In the genomic region with DNA sequence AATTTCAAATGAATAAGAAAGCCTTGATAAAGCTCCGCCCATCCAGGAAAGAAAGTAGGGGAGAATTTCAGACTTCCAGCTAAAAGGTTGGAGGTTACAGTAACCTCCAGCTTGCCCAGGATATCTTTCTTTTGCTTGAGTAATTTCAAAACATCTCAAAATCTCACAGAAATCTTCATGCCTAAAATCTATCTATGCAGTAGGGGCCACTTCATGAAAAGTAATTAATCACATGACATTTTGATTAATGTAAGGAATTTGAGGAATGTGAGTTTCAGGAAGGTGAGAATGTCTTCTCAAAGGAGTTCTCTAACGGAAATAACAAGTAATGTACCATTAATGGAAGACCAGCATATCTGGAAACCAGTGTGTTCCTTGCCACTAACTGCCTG, we compare ENCODE assay signal across 20 cellular contexts. TPM values are rescaled to one million over a fixed set of nuclear protein-coding genes. Genes with fewer than 3 reads are reported as not detected.
A peak's percentile ranks its signal among the peaks of the same experiment; 100 is the strongest.
DNase-seq lines count a peak whose midpoint lies in the region; ATAC-seq, FAIRE-seq and TF ChIP-seq lines count a peak whose summit lies in the region.
"Had no signal": no experiment of that assay in that cellular context is flagged by ENCODE, and none has a peak within 500 bp of the region (broad histone marks: within the 10 kb centered on the region; RNA-seq: fewer than 3 reads in every experiment).

No MANE protein-coding gene starts in this region.

- ATAC-seq in HepG2 (no peak), right lobe of liver (no peak), HG03097 (IDR thresholded peaks at IDR 0.05; ENCODE audit: low FRiP score, unreplicated experiment) (no peak), left lobe of liver (no peak)
- ATAC-seq: activated CD8-positive, alpha-beta T cell treated with anti-CD3 and anti-CD28 coated beads, Interleukin-2, amount 10 ng/mL, durations not matched to agents 7 days and 5 days had no signal

- DNase-seq in HepG2 (ENCODE audit: low spot score), result no peak
- DNase-seq in right lobe of liver, result no peak
- peak; percentile 33 for DNase-seq in endothelial cell of umbilical vein (ENCODE audit: low read depth, low spot score)
- no peak for DNase-seq in D341Med (ENCODE audit: low spot score)
- DNase-seq in DMS114 treated with DMSO at 0.1 percent for 48 hours (lab: John Stamatoyannopoulos, UW; ENCODE audit: unreplicated experiment), result no peak
- no peak for DNase-seq in left lobe of liver (ENCODE audit: low spot score)
- DNase-seq: activated CD4-positive, alpha-beta T cell treated with anti-CD3 and anti-CD28 coated beads for 1 hour; activated CD8-positive, alpha-beta T cell treated with anti-CD3 and anti-CD28 coated beads, Interleukin-2, amount 10 ng/mL, durations not matched to agents 7 days and 5 days; activated gamma-delta T cell treated with Interleukin-2 at 50 U/mL for 16 hours; activated T-cell treated with anti-CD3 and anti-CD28 coated beads, Interleukin-2, amount 50 U/mL, for 1 hour; MV-4-11; NCI-H1694 treated with DMSO at 0.1 percent for 48 hours had no signal

- BruUV-seq in HepG2 (replicated peaks; lab: Mats Ljungman, UMichigan) (no TSS peak), endothelial cell of umbilical vein (replicated peaks; lab: Mats Ljungman, UMichigan) (no TSS peak)

- TF ChIP-seq EP300 in HepG2 (IDR thresholded peaks at IDR 0.05; ENCODE audit: low read depth in 2 of 2, low read length in 2 of 2) (no peak), HepG2 (CRISPR knock-in tag; IDR thresholded peaks at IDR 0.05; ENCODE audit: borderline replicate concordance) (no peak)

- H3K27ac ChIP-seq in HepG2 (ENCODE audit: extremely low read length, insufficient read depth, low read length) (no peak overlapping the region), right lobe of liver (no peak overlapping the region), endothelial cell of umbilical vein (ENCODE audit: insufficient read depth, low read depth, low read length) (peak overlapping the region; percentile 48)
- H3K27ac ChIP-seq: brain microvascular endothelial cell, colonic mucosa, GM23248, KMS-11, upper lobe of left lung had no signal

- no peaks in the 10 kb centered on the region for H3K36me3 ChIP-seq in HepG2 (replicated peaks in 1 of 2; ENCODE audit: control insufficient read depth in 1 of 2, insufficient read depth in 2 of 2, low read length in 2 of 2)
- no peaks in the 10 kb centered on the region for H3K36me3 ChIP-seq in right lobe of liver
- no peaks in the 10 kb centered on the region for H3K36me3 ChIP-seq in endothelial cell of umbilical vein (ENCODE audit: control insufficient read depth in 2 of 2, extremely low read depth in 1 of 2, insufficient read depth in 2 of 2, low read length in 2 of 2)
- H3K36me3 ChIP-seq: brain microvascular endothelial cell, colonic mucosa, upper lobe of left lung had no signal

- no peaks in the 10 kb centered on the region for H3K9me1 ChIP-seq in endothelial cell of umbilical vein (replicated peaks; ENCODE audit: control insufficient read depth, extremely low read depth, insufficient read depth, low read length)

- H3K4me2 ChIP-seq in HepG2 (ENCODE audit: low read depth, low read length), result peak overlapping the region; percentile 78
- H3K4me2 ChIP-seq in endothelial cell of umbilical vein (ENCODE audit: insufficient read depth, low read length), result peak overlapping the region; percentile 7
- H3K4me2 ChIP-seq: KMS-11 had no signal

- POLR2A ChIA-PET in HepG2 (lab: Yijun Ruan, JAX) (no interaction called here), endothelial cell of umbilical vein (lab: Charles Lee) (interaction anchor here (0.5 kb wide), 1 partner anchor 9 kb away, joined by 4 read pairs; no protein-coding TSS in a partner anchor)

- CTCF ChIA-PET in HepG2 (lab: Yijun Ruan, JAX; ENCODE audit: low intra/inter-chr PET ratio, low total read pairs) (no interaction called here), endothelial cell of umbilical vein (lab: Charles Lee) (interaction anchor here (1.1 to 2.2 kb wide), 6 partner anchors 9 to 173 kb away, joined by 3 to 14 read pairs (median 8); no protein-coding TSS in a partner anchor)

- intact Hi-C loops in HepG2 (cut with micrococcal nuclease; ENCODE audit: unreplicated experiment), result no loop called here
- intact Hi-C loops in right lobe of liver (cut with DNase I), result no loop called here
- intact Hi-C loops in endothelial cell of umbilical vein (cut with micrococcal nuclease), result loop anchor here (1.0 kb wide), 1 partner anchor 15 kb away; no protein-coding TSS in a partner anchor

- H3K27ac Mint-ChIP-seq in nephron, result peak overlapping the region; percentile 41 to 90 (median 78)
- H3K27ac Mint-ChIP-seq: activated CD8-positive, alpha-beta T cell treated with anti-CD3 and anti-CD28 coated beads, Interleukin-2, amount 10 ng/mL, durations not matched to agents 7 days and 5 days had no signal

- H3K36me3 Mint-ChIP-seq in nephron (ENCODE audit: low read depth), result no peaks in the 10 kb centered on the region

- WGBS in HepG2 (ENCODE audit: low lambda C conversion rate), result 8% methylated on average over 2 of the region's 2 CpGs
- 68% methylated on average over 2 of the region's 2 CpGs for WGBS in right lobe of liver (ENCODE audit: insufficient coverage, low coverage, low lambda C conversion rate, missing lambda C conversion rate)

- H3K4me3 Mint-ChIP-seq in nephron, result no peak overlapping the region
- H3K4me3 Mint-ChIP-seq: activated CD8-positive, alpha-beta T cell treated with anti-CD3 and anti-CD28 coated beads, Interleukin-2, amount 10 ng/mL, durations not matched to agents 7 days and 5 days had no signal

- H3K4me3 ChIP-seq in HepG2 (replicated peaks in 1 of 3; ENCODE audit: insufficient read depth in 1 of 3, low read depth in 2 of 3, low read length in 3 of 3), result peak overlapping the region in 1 of 3 experiments; percentile 29; a peak in 1 of 6 replicates
- H3K4me3 ChIP-seq in right lobe of liver, result no peak overlapping the region
- no peak overlapping the region for H3K4me3 ChIP-seq in endothelial cell of umbilical vein (replicated peaks in 1 of 3; ENCODE audit: insufficient read depth in 1 of 3, low read depth in 1 of 3, low read length in 3 of 3)
- H3K4me3 ChIP-seq: colonic mucosa, GM23248, upper lobe of left lung had no signal

- peaks cover 1 to 6% of the 10 kb centered on the region in 2 experiments; a peak in 2 of 5 replicates for H3K27me3 ChIP-seq in HepG2 (ENCODE audit: control insufficient read depth in 1 of 2, insufficient read depth in 2 of 2, low read length in 2 of 2)
- H3K27me3 ChIP-seq in right lobe of liver, result no peaks in the 10 kb centered on the region
- H3K27me3 ChIP-seq in endothelial cell of umbilical vein (ENCODE audit: control insufficient read depth in 2 of 2, insufficient read depth in 2 of 2, low read length in 2 of 2), result no peaks in the 10 kb centered on the region
- H3K27me3 ChIP-seq: colonic mucosa, upper lobe of left lung had no signal

- H3K9me3 ChIP-seq in HepG2 (ENCODE audit: low read length) (no peaks in the 10 kb centered on the region), right lobe of liver (no peaks in the 10 kb centered on the region), endothelial cell of umbilical vein (replicated peaks; ENCODE audit: control insufficient read depth, insufficient read depth, low read length) (no peaks in the 10 kb centered on the region)
- H3K9me3 ChIP-seq: colonic mucosa, upper lobe of left lung had no signal

- peaks cover 37% of the 10 kb centered on the region for H3K4me1 ChIP-seq in HepG2 (ENCODE audit: insufficient read depth, low read length)
- peaks cover 0 to 6% (median 0%) of the 10 kb centered on the region in 4 donors for H3K4me1 ChIP-seq in right lobe of liver
- H3K4me1 ChIP-seq in endothelial cell of umbilical vein (ENCODE audit: control insufficient read depth, extremely low read depth, insufficient read depth, low read length), result peaks cover 13% of the 10 kb centered on the region
- H3K4me1 ChIP-seq: colonic mucosa had no signal

- TF ChIP-seq CTCF in HepG2 (CRISPR knock-in tag; IDR thresholded peaks at IDR 0.05) (no peak), right lobe of liver (IDR thresholded peaks at IDR 0.05) (no peak), endothelial cell of umbilical vein (IDR thresholded peaks at IDR 0.05; ENCODE audit: extremely low read depth in 1 of 2, insufficient read depth in 1 of 2, low read depth in 1 of 2, low read length in 2 of 2) (no peak), nephron (IDR thresholded peaks at IDR 0.05; ENCODE audit: unreplicated experiment in 3 of 3) (no peak)

- H3K27me3 Mint-ChIP-seq in nephron (ENCODE audit: low read depth), result no peaks in the 10 kb centered on the region

- FAIRE-seq in HepG2 (lab: Jason Lieb, UNC) (no peak), endothelial cell of umbilical vein (lab: Jason Lieb, UNC) (no peak)
- FAIRE-seq: A204.1 had no signal

- H2AFZ ChIP-seq in HepG2 (ENCODE audit: low read length) (no peak overlapping the region), endothelial cell of umbilical vein (ENCODE audit: low read depth, low read length) (peak overlapping the region; percentile 35)
- H2AFZ ChIP-seq: GM23248 had no signal

- TF ChIP-seq RAD21 in HepG2 (CRISPR knock-in tag; IDR thresholded peaks at IDR 0.05), result no peak

- H3K9ac ChIP-seq in HepG2 (ENCODE audit: insufficient read depth, low read depth, low read length) (peak overlapping the region; percentile 48; the same call in 1 of the 2 replicates), endothelial cell of umbilical vein (replicated peaks; ENCODE audit: extremely low read depth, insufficient read depth, low read length) (peak overlapping the region; percentile 14)
- H3K9ac ChIP-seq: GM23248, KMS-11 had no signal

- dilution Hi-C loops in endothelial cell of umbilical vein (cut with MboI; ENCODE audit: extremely low pct_ligation_motif_present, low sequenced_read_pairs), result no loop called here

- no peaks in the 10 kb centered on the region for H3K79me2 ChIP-seq in HepG2 (ENCODE audit: insufficient read depth, low read length)
- no peaks in the 10 kb centered on the region for H3K79me2 ChIP-seq in endothelial cell of umbilical vein (ENCODE audit: control insufficient read depth, insufficient read depth, low read length)

- peaks cover 11% of the 10 kb centered on the region for H3K4me1 Mint-ChIP-seq in nephron

- H4K20me1 ChIP-seq in HepG2 (ENCODE audit: insufficient read depth, low read length) (no peaks in the 10 kb centered on the region), endothelial cell of umbilical vein (replicated peaks; ENCODE audit: control insufficient read depth, extremely low read depth, insufficient read depth, low read length) (no peaks in the 10 kb centered on the region)

- TF ChIP-seq POLR2A in HepG2 (IDR thresholded peaks at IDR 0.05; ENCODE audit: insufficient read depth in 1 of 2, low read depth in 2 of 2, low read length in 2 of 2), result no peak
- TF ChIP-seq POLR2A in right lobe of liver (IDR thresholded peaks at IDR 0.05), result no peak
- TF ChIP-seq POLR2A in endothelial cell of umbilical vein (IDR thresholded peaks at IDR 0.05; ENCODE audit: low read depth, low read length), result no peak

- in situ Hi-C loops in HepG2 (cut with HindIII; ENCODE audit: extremely low pct_ligation_motif_present, low pct_unique_long_range_greater_than_20kb), result no loop called here

- H3K9me3 Mint-ChIP-seq in nephron, result no peaks in the 10 kb centered on the region

RNA-seq across cellular contexts. Expression of gene TRIL, which starts 24.3 kb away (rescaled TPM):
- total RNA-seq in HepG2 (2016; rRNA removed; fragmentation: Illumina TruSeq; extraction: Trizol) (0.40 and 0.45 TPM in 2 replicates), right lobe of liver (under 1 TPM; 0.12 to 0.29 (median 0.21) TPM), endothelial cell of umbilical vein (0.97 and 1.8 TPM in 2 replicates), left lobe of liver (0.18 TPM)
- total RNA-seq in HepG2 (2016; cell fraction: cytosol; rRNA removed; fragmentation: Illumina TruSeq; extraction: Trizol; ENCODE audit: low read depth), result 0.09 and 0.10 TPM in 2 replicates
- 0.46 and 0.52 TPM in 2 replicates for total RNA-seq in HepG2 (2016; cell fraction: insoluble cytoplasmic fraction; rRNA removed; fragmentation: Illumina TruSeq; extraction: Trizol)
- 0.38 and 0.49 TPM in 2 replicates for total RNA-seq in HepG2 (2016; cell fraction: membrane; rRNA removed; fragmentation: Illumina TruSeq; extraction: Trizol)
- 0.50 and 0.81 TPM in 2 replicates for total RNA-seq in HepG2 (2016; cell fraction: nucleus; rRNA removed; fragmentation: Illumina TruSeq; extraction: Trizol)
- polyA plus RNA-seq in HepG2 (2011; rRNA removed) (0.18 and 0.26 TPM in 2 replicates), endothelial cell of umbilical vein (0.52 and 0.78 TPM in 2 replicates)
- 0.21 and 0.23 TPM in 2 replicates for polyA plus RNA-seq in HepG2 (2011; cell fraction: cytosol; rRNA removed)
- polyA plus RNA-seq in HepG2 (2011; cell fraction: nucleus; rRNA removed), result 0.16 and 0.19 TPM in 2 replicates
- 0.17 and 0.28 TPM in 2 replicates for polyA plus RNA-seq in HepG2 (2012)
- polyA plus RNA-seq in HepG2 (2016; cell fraction: cytosol; fragmentation: Illumina TruSeq; extraction: Trizol; ENCODE audit: low read depth), result 0.12 TPM in 2 replicates
- 0.41 and 0.48 TPM in 2 replicates for polyA plus RNA-seq in HepG2 (2016; cell fraction: insoluble cytoplasmic fraction; fragmentation: Illumina TruSeq; extraction: Trizol; ENCODE audit: low read depth)
- 0.23 and 0.24 TPM in 2 replicates for polyA plus RNA-seq in HepG2 (2016; cell fraction: membrane; fragmentation: Illumina TruSeq; extraction: Trizol; ENCODE audit: low read depth)
- polyA plus RNA-seq in HepG2 (2016; cell fraction: nucleus; fragmentation: Illumina TruSeq; extraction: Trizol; ENCODE audit: insufficient read depth, low read depth), result 0.51 and 0.52 TPM in 2 replicates
- 0.48 TPM in 1 of 2 replicates, not detected in the other for polyA minus RNA-seq in HepG2 (2011; rRNA and poly(A)+ RNA removed; ENCODE audit: low replicate concordance)
- 0.30 TPM in 1 of 2 replicates, not detected in the other for polyA minus RNA-seq in HepG2 (2011; cell fraction: cytosol; rRNA and poly(A)+ RNA removed)
- 0.90 and 1.2 TPM in 2 replicates for polyA minus RNA-seq in HepG2 (2011; cell fraction: nucleus; rRNA and poly(A)+ RNA removed)
- polyA plus RNA-seq in endothelial cell of umbilical vein (2011; cell fraction: cytosol; rRNA removed), result 0.18 and 0.28 TPM in 2 replicates
- 0.08 and 0.18 TPM in 2 replicates for polyA plus RNA-seq in endothelial cell of umbilical vein (2011; cell fraction: nucleus; rRNA removed)
- polyA plus RNA-seq in endothelial cell of umbilical vein (2012), result 0.21 and 0.35 TPM in 2 replicates
- 0.47 and 0.90 TPM in 2 replicates for polyA minus RNA-seq in endothelial cell of umbilical vein
- polyA minus RNA-seq in endothelial cell of umbilical vein (2011; cell fraction: cytosol; rRNA and poly(A)+ RNA removed), result not detected
- polyA minus RNA-seq in endothelial cell of umbilical vein (2011; cell fraction: nucleus; rRNA and poly(A)+ RNA removed), result 0.19 and 0.34 TPM in 2 replicates
- total RNA-seq: activated CD8-positive, alpha-beta T cell treated with anti-CD3 and anti-CD28 coated beads, Interleukin-2, amount 10 ng/mL, durations not matched to agents 7 days and 5 days had no signal
